ENCODE assay signal across 22 cellular contexts in the genomic region with DNA sequence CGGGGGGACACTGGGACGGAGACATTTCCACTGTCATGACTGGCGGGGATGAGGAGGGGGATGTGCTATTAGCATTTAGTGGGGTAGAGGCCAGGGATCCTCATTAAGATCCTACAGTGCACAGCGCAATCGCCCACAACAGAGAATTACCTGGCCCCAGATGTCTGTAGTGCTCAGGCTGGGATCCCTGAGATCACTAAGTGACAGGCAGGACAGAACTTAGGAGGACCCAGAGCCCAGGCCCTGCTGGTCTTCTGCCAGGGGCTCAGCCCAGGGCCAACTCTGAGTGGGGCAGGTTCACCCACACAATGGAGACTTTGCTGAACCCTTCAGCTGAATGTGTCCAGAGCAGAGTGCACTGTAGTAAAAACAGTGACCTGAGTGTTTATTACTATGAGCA. TPM values are rescaled to one million over a fixed set of nuclear protein-coding genes. Genes with fewer than 3 reads are reported as not detected.
DNase-seq lines count a peak whose midpoint lies in the region; ATAC-seq and TF ChIP-seq lines count a peak whose summit lies in the region.
"Had no signal": no experiment of that assay in that cellular context is flagged by ENCODE, and none has a peak within 500 bp of the region (broad histone marks: within the 10 kb centered on the region; RNA-seq: fewer than 3 reads in every experiment).

No MANE protein-coding gene starts in this region.

- H3K27ac Mint-ChIP-seq in activated CD4-positive, alpha-beta memory T cell treated with anti-CD3 and anti-CD28 coated beads for 36 hours: peak overlapping the region; percentile 44
- no peak overlapping the region for H3K27ac Mint-ChIP-seq in activated CD4-positive, alpha-beta memory T cell treated with anti-CD3 and anti-CD28 coated beads, Interleukin-2, amount 10 ng/mL, durations not matched to agents 7 days and 5 days
- H3K27ac Mint-ChIP-seq in CD4-positive, alpha-beta T cell: no peak overlapping the region
- H3K27ac Mint-ChIP-seq in activated naive CD8-positive, alpha-beta T cell treated with anti-CD3 and anti-CD28 coated beads, Interleukin-2, amount 50 U/mL, for 24 hours: peak overlapping the region; percentile 40
- H3K27ac Mint-ChIP-seq in neural progenitor cell: no peak overlapping the region

- intact Hi-C loops in activated CD4-positive, alpha-beta memory T cell treated with anti-CD3 and anti-CD28 coated beads for 36 hours (cut with micrococcal nuclease): no loop called here
- intact Hi-C loops in CD4-positive, alpha-beta T cell (cut with DNase I, micrococcal nuclease): loop anchor here in 1 of 2 experiments (5.0 to 10.0 kb wide), 3 partner anchors 146 to 401 kb away; a partner anchor contains a TSS

- H3K9me3 Mint-ChIP-seq in activated CD4-positive, alpha-beta memory T cell treated with anti-CD3 and anti-CD28 coated beads for 36 hours: no peaks in the 10 kb centered on the region
- no peaks in the 10 kb centered on the region for H3K9me3 Mint-ChIP-seq in activated CD4-positive, alpha-beta memory T cell treated with anti-CD3 and anti-CD28 coated beads, Interleukin-2, amount 10 ng/mL, durations not matched to agents 7 days and 5 days
- no peaks in the 10 kb centered on the region for H3K9me3 Mint-ChIP-seq in CD4-positive, alpha-beta T cell
- H3K9me3 Mint-ChIP-seq in activated naive CD8-positive, alpha-beta T cell treated with anti-CD3 and anti-CD28 coated beads, Interleukin-2, amount 50 U/mL, for 24 hours: no peaks in the 10 kb centered on the region
- H3K9me3 Mint-ChIP-seq in neural progenitor cell: no peaks in the 10 kb centered on the region

- CTCF ChIA-PET in activated CD4-positive, alpha-beta memory T cell treated with anti-CD3 and anti-CD28 coated beads for 36 hours (lab: Charles Lee): no interaction called here
- CTCF ChIA-PET in activated CD4-positive, alpha-beta memory T cell treated with anti-CD3 and anti-CD28 coated beads, Interleukin-2, amount 10 ng/mL, durations not matched to agents 7 days and 5 days (lab: Charles Lee): no interaction called here
- CTCF ChIA-PET in CD4-positive, alpha-beta T cell (lab: Charles Lee): interaction anchor here (2.2 kb wide), 1 partner anchor 169 kb away, joined by 6 read pairs; no protein-coding TSS in a partner anchor

- H3K36me3 ChIP-seq in neural cell (ENCODE audit: insufficient read depth, low read length) (no peaks in the 10 kb centered on the region), neural progenitor cell (no peaks in the 10 kb centered on the region)

- no peak for TF ChIP-seq RAD21 in neural cell (conservative IDR thresholded peaks at IDR 0.05)

- H3K9ac ChIP-seq in neural cell (ENCODE audit: low read length) (no peak overlapping the region), neural progenitor cell (no peak overlapping the region)

- H3K79me2 ChIP-seq in neural cell (replicated peaks; ENCODE audit: insufficient read depth, low read length): peaks cover 93% of the 10 kb centered on the region
- H3K79me2 ChIP-seq in neural progenitor cell (ENCODE audit: low read depth): peaks cover 95% of the 10 kb centered on the region

- ATAC-seq in CD4-positive, alpha-beta T cell (ENCODE audit: poor library complexity): no peak
- ATAC-seq in activated naive CD8-positive, alpha-beta T cell treated with anti-CD3 and anti-CD28 coated beads, Interleukin-2, amount 50 U/mL, for 24 hours: no peak
- no peak for ATAC-seq in HG03159 (IDR thresholded peaks at IDR 0.05; ENCODE audit: unreplicated experiment)

- no peak overlapping the region for H2AFZ ChIP-seq in neural cell (ENCODE audit: low read depth, low read length)
- H2AFZ ChIP-seq in neural progenitor cell (replicated peaks): no peak overlapping the region
- H2AFZ ChIP-seq: PC-9 had no signal

- H3K4me3 Mint-ChIP-seq in activated CD4-positive, alpha-beta memory T cell treated with anti-CD3 and anti-CD28 coated beads for 36 hours: no peak overlapping the region
- H3K4me3 Mint-ChIP-seq in activated CD4-positive, alpha-beta memory T cell treated with anti-CD3 and anti-CD28 coated beads, Interleukin-2, amount 10 ng/mL, durations not matched to agents 7 days and 5 days: no peak overlapping the region
- H3K4me3 Mint-ChIP-seq in CD4-positive, alpha-beta T cell: peak overlapping the region; percentile 20
- no peak overlapping the region for H3K4me3 Mint-ChIP-seq in activated naive CD8-positive, alpha-beta T cell treated with anti-CD3 and anti-CD28 coated beads, Interleukin-2, amount 50 U/mL, for 24 hours
- no peak overlapping the region for H3K4me3 Mint-ChIP-seq in neural progenitor cell

- no peak for TF ChIP-seq EP300 in neural cell (conservative IDR thresholded peaks at IDR 0.05; ENCODE audit: poor library complexity, severe bottlenecking)

- peaks cover 11% of the 10 kb centered on the region for H3K4me1 ChIP-seq in neural progenitor cell

- H3F3A ChIP-seq in neural cell (ENCODE audit: insufficient read depth, low read length, poor library complexity, severe bottlenecking) (no peaks in the 10 kb centered on the region), neural progenitor cell (ENCODE audit: low read depth) (peaks cover 20% of the 10 kb centered on the region)

- H3K4me3 ChIP-seq in neural cell (ENCODE audit: low read length): peak overlapping the region; percentile 98
- no peak overlapping the region for H3K4me3 ChIP-seq in neural progenitor cell
- H3K4me3 ChIP-seq: BLaER1 treated with 17β-estradiol and CSF1 and Interleukin-3, amounts not matched to agents 10 nM and 100 nM; PC-9 had no signal

- no peaks in the 10 kb centered on the region for H3K27me3 ChIP-seq in CD4-positive, alpha-beta T cell (ENCODE audit: control insufficient read depth, insufficient read depth, low read length)
- no peaks in the 10 kb centered on the region for H3K27me3 ChIP-seq in neural cell (ENCODE audit: insufficient read depth, low read depth, low read length)
- no peaks in the 10 kb centered on the region for H3K27me3 ChIP-seq in neural progenitor cell
- H3K27me3 ChIP-seq: BLaER1 treated with 17β-estradiol and CSF1 and Interleukin-3, amounts not matched to agents 10 nM and 100 nM had no signal

- TF ChIP-seq CTCF in CD4-positive, alpha-beta T cell (IDR thresholded peaks at IDR 0.05): no peak
- TF ChIP-seq CTCF in neural cell (IDR thresholded peaks at IDR 0.05; ENCODE audit: poor library complexity, severe bottlenecking) (no peak), neural progenitor cell (IDR thresholded peaks at IDR 0.05) (no peak)

- no peak overlapping the region for H3K4me2 ChIP-seq in neural cell (ENCODE audit: low read length)
- no peak overlapping the region for H3K4me2 ChIP-seq in neural progenitor cell
- H3K4me2 ChIP-seq: PC-9 had no signal

- H3K9me3 ChIP-seq in CD4-positive, alpha-beta T cell (ENCODE audit: control insufficient read depth, low read length): no peaks in the 10 kb centered on the region
- no peaks in the 10 kb centered on the region for H3K9me3 ChIP-seq in neural cell (ENCODE audit: low read length)
- H3K9me3 ChIP-seq in neural progenitor cell (ENCODE audit: low read depth): no peaks in the 10 kb centered on the region
- H3K9me3 ChIP-seq: BLaER1 treated with 17β-estradiol and CSF1 and Interleukin-3, amounts not matched to agents 10 nM and 100 nM had no signal

- no peak for DNase-seq in activated CD4-positive, alpha-beta memory T cell treated with anti-CD3 and anti-CD28 coated beads for 36 hours
- DNase-seq in activated CD4-positive, alpha-beta memory T cell treated with anti-CD3 and anti-CD28 coated beads, Interleukin-2, amount 10 ng/mL, durations not matched to agents 7 days and 5 days: no peak
- no peak for DNase-seq in CD4-positive, alpha-beta T cell
- DNase-seq in activated naive CD8-positive, alpha-beta T cell treated with anti-CD3 and anti-CD28 coated beads, Interleukin-2, amount 50 U/mL, for 24 hours: no peak
- DNase-seq in neural progenitor cell (ENCODE audit: low spot score) (no peak), GM19238 (ENCODE audit: insufficient read length, low spot score) (no peak)
- DNase-seq: 8988T, DMS53, GDM1, H7, NCI-H1092 treated with DMSO at 0.1 percent for 48 hours, NCI-H146, NCI-H2029, NCI-H2227 treated with DMSO at 0.1 percent for 48 hours, NCI-H510A treated with DMSO at 0.1 percent for 48 hours, NCI-H748 treated with DMSO at 0.1 percent for 48 hours, PC-9, RPMI8226, SHP77 had no signal

- H4K20me1 ChIP-seq in neural cell (ENCODE audit: insufficient read depth) (peaks cover 8% of the 10 kb centered on the region), neural progenitor cell (ENCODE audit: low read depth) (peaks cover 88% of the 10 kb centered on the region)

- peaks cover 16% of the 10 kb centered on the region for H3K36me3 Mint-ChIP-seq in activated CD4-positive, alpha-beta memory T cell treated with anti-CD3 and anti-CD28 coated beads for 36 hours
- peaks cover 40% of the 10 kb centered on the region for H3K36me3 Mint-ChIP-seq in activated CD4-positive, alpha-beta memory T cell treated with anti-CD3 and anti-CD28 coated beads, Interleukin-2, amount 10 ng/mL, durations not matched to agents 7 days and 5 days (ENCODE audit: low read depth)
- peaks cover 52% of the 10 kb centered on the region for H3K36me3 Mint-ChIP-seq in CD4-positive, alpha-beta T cell (ENCODE audit: low read depth)
- peaks cover 41% of the 10 kb centered on the region for H3K36me3 Mint-ChIP-seq in activated naive CD8-positive, alpha-beta T cell treated with anti-CD3 and anti-CD28 coated beads, Interleukin-2, amount 50 U/mL, for 24 hours (ENCODE audit: low read depth)
- H3K36me3 Mint-ChIP-seq in neural progenitor cell: peaks cover 13% of the 10 kb centered on the region

- no peaks in the 10 kb centered on the region for H3K9me2 ChIP-seq in neural cell (ENCODE audit: insufficient read depth, low read length)

- H3K27me3 Mint-ChIP-seq in activated CD4-positive, alpha-beta memory T cell treated with anti-CD3 and anti-CD28 coated beads for 36 hours: no peaks in the 10 kb centered on the region
- H3K27me3 Mint-ChIP-seq in activated CD4-positive, alpha-beta memory T cell treated with anti-CD3 and anti-CD28 coated beads, Interleukin-2, amount 10 ng/mL, durations not matched to agents 7 days and 5 days: no peaks in the 10 kb centered on the region
- H3K27me3 Mint-ChIP-seq in CD4-positive, alpha-beta T cell: no peaks in the 10 kb centered on the region
- H3K27me3 Mint-ChIP-seq in activated naive CD8-positive, alpha-beta T cell treated with anti-CD3 and anti-CD28 coated beads, Interleukin-2, amount 50 U/mL, for 24 hours: peaks cover 2% of the 10 kb centered on the region
- peaks cover 6% of the 10 kb centered on the region for H3K27me3 Mint-ChIP-seq in neural progenitor cell (ENCODE audit: insufficient read depth, low read depth)

- H3K4me1 Mint-ChIP-seq in activated CD4-positive, alpha-beta memory T cell treated with anti-CD3 and anti-CD28 coated beads for 36 hours (ENCODE audit: low read depth): peaks cover 63% of the 10 kb centered on the region
- peaks cover 72% of the 10 kb centered on the region for H3K4me1 Mint-ChIP-seq in activated CD4-positive, alpha-beta memory T cell treated with anti-CD3 and anti-CD28 coated beads, Interleukin-2, amount 10 ng/mL, durations not matched to agents 7 days and 5 days
- H3K4me1 Mint-ChIP-seq in CD4-positive, alpha-beta T cell (ENCODE audit: low read depth): peaks cover 78% of the 10 kb centered on the region
- H3K4me1 Mint-ChIP-seq in activated naive CD8-positive, alpha-beta T cell treated with anti-CD3 and anti-CD28 coated beads, Interleukin-2, amount 50 U/mL, for 24 hours: peaks cover 84% of the 10 kb centered on the region
- peaks cover 38% of the 10 kb centered on the region for H3K4me1 Mint-ChIP-seq in neural progenitor cell

- no peak overlapping the region for H3K27ac ChIP-seq in CD4-positive, alpha-beta T cell (ENCODE audit: low read depth, low read length)
- H3K27ac ChIP-seq in neural cell (ENCODE audit: low read length) (peak overlapping the region; percentile 60), neural progenitor cell (no peak overlapping the region)
- H3K27ac ChIP-seq: BLaER1 treated with 17β-estradiol and CSF1 and Interleukin-3, amounts not matched to agents 10 nM and 100 nM; PC-9 had no signal

- POLR2A ChIA-PET in activated CD4-positive, alpha-beta memory T cell treated with anti-CD3 and anti-CD28 coated beads for 36 hours (lab: Charles Lee): no interaction called here
- POLR2A ChIA-PET in activated CD4-positive, alpha-beta memory T cell treated with anti-CD3 and anti-CD28 coated beads, Interleukin-2, amount 10 ng/mL, durations not matched to agents 7 days and 5 days (lab: Charles Lee): interaction anchor here (1.5 kb wide), 1 partner anchor 10 kb away, joined by 4 read pairs; no protein-coding TSS in a partner anchor
- POLR2A ChIA-PET in CD4-positive, alpha-beta T cell (lab: Charles Lee): interaction anchor here (3.6 kb wide), 1 partner anchor 11 kb away, joined by 13 read pairs; no protein-coding TSS in a partner anchor

RNA-seq across cellular contexts. Expression of a gene that starts 4.6 kb away (rescaled TPM):
- total RNA-seq in activated CD4-positive, alpha-beta memory T cell treated with anti-CD3 and anti-CD28 coated beads for 36 hours: 10 to 100 TPM; 78.1 to 81.3 TPM
- 10 to 100 TPM; 78.1 to 85.1 TPM for total RNA-seq in activated CD4-positive, alpha-beta memory T cell treated with anti-CD3 and anti-CD28 coated beads, Interleukin-2, amount 10 ng/mL, durations not matched to agents 7 days and 5 days
- 10 to 100 TPM; 82.7 to 88.7 TPM for total RNA-seq in CD4-positive, alpha-beta T cell
- polyA plus RNA-seq in neural cell: 53.6 and 67.6 TPM in 2 replicates
- polyA minus RNA-seq in neural cell: 61.6 and 68.3 TPM in 2 replicates
- total RNA-seq in neural progenitor cell (ENCODE audit: low replicate concordance): 77.8 and 83.5 TPM in 2 replicates

RNA-seq across cellular contexts. Expression of a gene that starts 59.3 kb away (rescaled TPM):
- total RNA-seq in activated CD4-positive, alpha-beta memory T cell treated with anti-CD3 and anti-CD28 coated beads for 36 hours: 1 to 10 TPM; 3.7 to 3.9 TPM
- 10 to 100 TPM; 11.8 to 12.5 TPM for total RNA-seq in activated CD4-positive, alpha-beta memory T cell treated with anti-CD3 and anti-CD28 coated beads, Interleukin-2, amount 10 ng/mL, durations not matched to agents 7 days and 5 days
- 10 to 100 TPM; 43.2 to 44.2 TPM for total RNA-seq in CD4-positive, alpha-beta T cell
- polyA plus RNA-seq in neural cell: 7.5 and 10.5 TPM in 2 replicates
- 3.7 and 4.1 TPM in 2 replicates for polyA minus RNA-seq in neural cell
- total RNA-seq in neural progenitor cell (ENCODE audit: low replicate concordance): 2.2 and 12.4 TPM in 2 replicates

Comparison
In these comparisons a context has a peak if more than half of its experiments do, and no peak if none do; other contexts are left out.
1. H3K27ac Mint-ChIP-seq: peak in activated CD4-positive, alpha-beta memory T cell treated with anti-CD3 and anti-CD28 coated beads for 36 hours (single experiment) and activated naive CD8-positive, alpha-beta T cell treated with anti-CD3 and anti-CD28 coated beads, Interleukin-2, amount 50 U/mL, for 24 hours (single experiment); none in activated CD4-positive, alpha-beta memory T cell treated with anti-CD3 and anti-CD28 coated beads, Interleukin-2, amount 10 ng/mL, durations not matched to agents 7 days and 5 days (single experiment), CD4-positive, alpha-beta T cell (single experiment) and neural progenitor cell (single experiment).